6 cellular contexts compared by ENCODE assay signal in the genomic region with DNA sequence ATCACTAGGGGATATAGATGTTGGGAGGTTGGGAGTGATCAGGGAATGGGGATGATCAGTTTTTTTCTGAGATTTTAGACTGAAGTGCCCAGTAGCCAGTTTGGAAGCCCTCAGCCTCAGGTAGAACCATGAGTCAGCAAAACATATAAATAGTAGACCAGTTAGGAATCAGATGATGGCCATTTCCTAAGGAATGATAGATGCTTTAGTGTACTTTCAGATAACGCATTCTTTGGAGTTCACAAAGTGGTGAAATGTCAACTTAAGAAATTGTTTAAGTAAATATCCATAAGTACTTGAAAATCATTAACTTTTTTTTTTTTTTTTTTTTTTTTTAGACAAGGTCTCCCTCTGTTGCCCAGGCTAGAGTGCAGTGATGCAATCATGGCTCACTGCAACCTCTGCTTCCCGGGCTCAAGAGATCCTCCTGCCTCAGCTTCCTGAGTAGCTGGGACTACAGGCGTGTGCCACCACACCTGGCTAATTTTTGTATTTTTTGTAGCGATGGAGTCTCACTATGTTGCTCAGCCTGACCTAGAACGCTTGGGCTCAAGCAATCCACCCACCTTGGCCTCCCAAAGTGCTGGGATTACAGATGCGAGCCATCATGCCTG. TPM values are rescaled to one million over a fixed set of nuclear protein-coding genes. Genes with fewer than 3 reads are reported as not detected.
DNase-seq lines count a peak whose midpoint lies in the region; ATAC-seq, FAIRE-seq and TF ChIP-seq lines count a peak whose summit lies in the region.
"Not testable (repeated sequence)": the region's sequence is repeated elsewhere in the genome, so short reads cannot be mapped to it uniquely, and the experiment has no call there.

No MANE protein-coding gene starts in this region.

- H2AK5ac ChIP-seq in IMR-90 (ENCODE audit: low read depth, low read length): not testable (repeated sequence)

- H2BK120ac ChIP-seq in IMR-90 (ENCODE audit: low read depth, low read length): not testable (repeated sequence)

- H3K27ac Mint-ChIP-seq in Caco-2 (ENCODE audit: unreplicated experiment): not testable (repeated sequence)

- not testable (repeated sequence) for H3K9me1 ChIP-seq in IMR-90 (ENCODE audit: insufficient read depth, low read length)

- not testable (repeated sequence) for H3K36me3 ChIP-seq in Caco-2 (ENCODE audit: control insufficient read depth, insufficient read depth, low read length); IMR-90 (ENCODE audit: control insufficient read depth, insufficient read depth, low read length); hepatocyte (replicated peaks; ENCODE audit: insufficient read depth, low read depth); lung (ENCODE audit: control insufficient read depth in 2 of 2, insufficient read depth in 2 of 2, low read length in 2 of 2)

- not testable (repeated sequence) for H3K4me1 Mint-ChIP-seq in Caco-2 (ENCODE audit: low read depth, unreplicated experiment)

- H3K18ac ChIP-seq in IMR-90 (ENCODE audit: low read depth, low read length): not testable (repeated sequence)

- peaks cover 11% of the 10 kb centered on the region for H3K4me1 ChIP-seq in Caco-2
- H3K4me1 ChIP-seq in IMR-90 (ENCODE audit: control insufficient read depth, insufficient read depth, low read length); hepatocyte (ENCODE audit: insufficient read depth); lung (ENCODE audit: control insufficient read depth in 2 of 2, insufficient read depth in 2 of 2, low read length in 2 of 2): not testable (repeated sequence)

- H4K91ac ChIP-seq in IMR-90 (ENCODE audit: insufficient read depth, low read depth, low read length): not testable (repeated sequence)

- no CpG with 5 or more reads among the region's 6 CpGs for WGBS in IMR-90 (ENCODE audit: extremely low coverage in 2 of 2, insufficient read length in 1 of 2), 2 experiments
- WGBS in hepatocyte (ENCODE audit: low lambda C conversion rate, missing lambda C conversion rate): 83% methylated on average over 6 of the region's 6 CpGs
- 68 to 81% methylated on average over 6 of the region's 6 CpGs for WGBS in lung, 2 donors

- dilution Hi-C loops in IMR-90 (cut with HindIII; ENCODE audit: low sequenced_read_pairs, unreplicated experiment): not testable (repeated sequence)

- not testable (repeated sequence) for H4K20me1 ChIP-seq in IMR-90 (ENCODE audit: insufficient read depth, low read length); hepatocyte (ENCODE audit: insufficient read depth, poor library complexity, severe bottlenecking)

- TF ChIP-seq CTCF in Caco-2 (IDR thresholded peaks at IDR 0.05; ENCODE audit: insufficient read depth in 1 of 2, low read depth in 1 of 2, low read length in 1 of 2, severe bottlenecking in 1 of 2, unreplicated experiment in 1 of 2); IMR-90 (conservative IDR thresholded peaks at IDR 0.05; ENCODE audit: low read depth, low read length); hepatocyte (IDR thresholded peaks at IDR 0.05; ENCODE audit: poor library complexity); lung (IDR thresholded peaks at IDR 0.05; ENCODE audit: control extremely low read depth, extremely low read depth): not testable (repeated sequence)

- BruUV-seq in Caco-2 (replicated peaks; lab: Mats Ljungman, UMichigan); IMR-90 (replicated peaks; lab: Mats Ljungman, UMichigan): not testable (repeated sequence)

- not testable (repeated sequence) for H3K79me2 ChIP-seq in hepatocyte

- not testable (repeated sequence) for ATAC-seq in IMR-90 (ENCODE audit: low read depth)
- peak; percentile 27 for ATAC-seq in lung (ENCODE audit: insufficient read depth, low FRiP score)

- H2AFZ ChIP-seq in IMR-90 (replicated peaks; ENCODE audit: low read length, poor library complexity); hepatocyte: not testable (repeated sequence)

- H3K4me2 ChIP-seq in IMR-90 (ENCODE audit: low read depth, low read length); hepatocyte: not testable (repeated sequence)

- not testable (repeated sequence) for H2BK5ac ChIP-seq in IMR-90 (ENCODE audit: low read depth, low read length, poor library complexity, severe bottlenecking)

- H3K27me3 Mint-ChIP-seq in Caco-2 (ENCODE audit: insufficient read depth, unreplicated experiment): not testable (repeated sequence)

- H3K79me1 ChIP-seq in IMR-90 (ENCODE audit: low read depth in 1 of 2, low read length in 2 of 2): not testable (repeated sequence)

- intact Hi-C loops in Caco-2 (cut with micrococcal nuclease; ENCODE audit: unreplicated experiment): loop anchor here (2.0 to 10.0 kb wide), 2 partner anchors 44 to 362 kb away; a partner anchor contains a TSS
- intact Hi-C loops in IMR-90 (cut with micrococcal nuclease): not testable (repeated sequence)

- not testable (repeated sequence) for H3K4me3 Mint-ChIP-seq in Caco-2 (ENCODE audit: unreplicated experiment)

- H3K27ac ChIP-seq in IMR-90 (ENCODE audit: insufficient read depth, low read length); hepatocyte; lung (ENCODE audit: low read depth in 1 of 2, low read length in 1 of 2): not testable (repeated sequence)

- not testable (repeated sequence) for H3K14ac ChIP-seq in IMR-90 (replicated peaks; ENCODE audit: low read depth, low read length)

- not testable (repeated sequence) for TF ChIP-seq POLR2A in GM12892 (IDR thresholded peaks at IDR 0.05; ENCODE audit: low read depth, low read length); IMR-90 (IDR thresholded peaks at IDR 0.05; ENCODE audit: low read depth, low read length)

- POLR2A ChIA-PET in Caco-2 (lab: Charles Lee); HEK293T (lab: Yijun Ruan, JAX); IMR-90 (lab: Charles Lee; ENCODE audit: unreplicated experiment): not testable (repeated sequence)

- peak; percentile 5 for FAIRE-seq in GM12892 (lab: Jason Lieb, UNC)

- TF ChIP-seq RAD21 in IMR-90 (IDR thresholded peaks at IDR 0.05; ENCODE audit: low read length): not testable (repeated sequence)

- H3K23ac ChIP-seq in IMR-90 (ENCODE audit: low read depth, low read length): not testable (repeated sequence)

- H3K9ac ChIP-seq in IMR-90 (ENCODE audit: low read depth, low read length): not testable (repeated sequence)

- not testable (repeated sequence) for H3K4me3 ChIP-seq in Caco-2 (ENCODE audit: low read depth, low read length); IMR-90 (ENCODE audit: insufficient read depth, low read depth, low read length); hepatocyte; lung

- H2AK9ac ChIP-seq in IMR-90 (replicated peaks; ENCODE audit: low read depth, low read length, poor library complexity): not testable (repeated sequence)

- in situ Hi-C loops in IMR-90 (cut with MboI; ENCODE audit: low sequenced_read_pairs): not testable (repeated sequence)

- H3K27me3 ChIP-seq in Caco-2 (replicated peaks; ENCODE audit: control insufficient read depth, insufficient read depth, low read length); IMR-90 (ENCODE audit: control insufficient read depth, insufficient read depth, low read length); hepatocyte; lung (ENCODE audit: control insufficient read depth, insufficient read depth): not testable (repeated sequence)

- H3K4ac ChIP-seq in IMR-90 (ENCODE audit: low read depth, low read length): not testable (repeated sequence)

- not testable (repeated sequence) for H3K9me3 ChIP-seq in Caco-2; IMR-90 (ENCODE audit: control insufficient read depth, insufficient read depth, low read length); hepatocyte (ENCODE audit: low read depth); lung (ENCODE audit: control insufficient read depth in 2 of 2, insufficient read depth in 1 of 2, low read length in 1 of 2)

- H3K56ac ChIP-seq in IMR-90 (ENCODE audit: extremely low read depth, insufficient read depth, low read length): not testable (repeated sequence)

- H3K9me2 ChIP-seq in hepatocyte (replicated peaks; ENCODE audit: insufficient read depth): not testable (repeated sequence)

- H4K5ac ChIP-seq in IMR-90 (ENCODE audit: low read depth, low read length): not testable (repeated sequence)

- H2BK15ac ChIP-seq in IMR-90 (ENCODE audit: low read depth, low read length): not testable (repeated sequence)

- peak; percentile 41 to 46 for DNase-seq in Caco-2
- not testable (repeated sequence) for DNase-seq in GM12892 (ENCODE audit: insufficient read length); HEK293T (ENCODE audit: extremely low spot score); IMR-90; lung (ENCODE audit: low spot score)
- peak; percentile 23 for DNase-seq in hepatocyte (ENCODE audit: low spot score)

- H3K9me3 Mint-ChIP-seq in Caco-2 (ENCODE audit: unreplicated experiment): not testable (repeated sequence)

- not testable (repeated sequence) for H4K8ac ChIP-seq in IMR-90 (ENCODE audit: low read depth in 2 of 2, low read length in 2 of 2)

- not testable (repeated sequence) for H2BK20ac ChIP-seq in IMR-90 (ENCODE audit: low read depth, low read length)

- CTCF ChIA-PET in Caco-2 (lab: Charles Lee); HEK293T (lab: Yijun Ruan, JAX): not testable (repeated sequence)
- CTCF ChIA-PET in IMR-90 (lab: Yijun Ruan, JAX): interaction anchor here (0.7 kb wide), 1 partner anchor 156 kb away, joined by 4 read pairs; no protein-coding TSS in a partner anchor

- peaks cover 19% of the 10 kb centered on the region for H3K36me3 Mint-ChIP-seq in Caco-2 (ENCODE audit: insufficient read depth, unreplicated experiment)

TF ChIP-seq in HEK293T, 16 proteins besides CTCF, POLR2A, EP300 and RAD21:
- TF ChIP-seq ZNF384 (IDR thresholded peaks at IDR 0.05): peak; percentile 16; the same call in 1 of the 2 replicates

TF ChIP-seq in IMR-90, 13 proteins besides CTCF, POLR2A, EP300 and RAD21:
- TF ChIP-seq NFE2L2 (IDR thresholded peaks at IDR 0.05; ENCODE audit: low read depth, low read length): peak; percentile 60
- peak; percentile 74 for TF ChIP-seq MAFK (IDR thresholded peaks at IDR 0.05; ENCODE audit: low read depth, low read length)
TF ChIP-seq in IMR-90: peak in this region for 2; not testable (repeated sequence) for 11.

RNA-seq across cellular contexts. Expression of a gene that starts 40.3 kb away (rescaled TPM):
- 46.8 and 55.1 TPM in 2 replicates for total RNA-seq in Caco-2 (2022)
- 23.2 TPM for polyA plus RNA-seq in GM12892 (2012; ENCODE audit: missing spikeins)
- 2.9 and 3.9 TPM in 2 replicates for total RNA-seq in IMR-90 (2012; rRNA removed)
- 7.4 and 10.3 TPM in 2 replicates for polyA plus RNA-seq in IMR-90 (2012; rRNA removed)
- polyA plus RNA-seq in IMR-90 (2012; cell fraction: cytosol; rRNA removed): 2.9 TPM in 2 replicates
- 1.0 and 4.3 TPM in 2 replicates for polyA plus RNA-seq in IMR-90 (2012; cell fraction: nucleus; rRNA removed; ENCODE audit: low replicate concordance)
- total RNA-seq in hepatocyte: 2.0 and 2.8 TPM in 2 replicates
- polyA plus RNA-seq in hepatocyte: 2.7 and 3.3 TPM in 2 replicates
- 1 to 10 TPM; 1.6 to 1.7 TPM for total RNA-seq in lung
- under 1 TPM; 0.57 to 0.76 TPM for polyA plus RNA-seq in lung
